Comparison of ENCODE assay signal across 32 cellular contexts in the genomic region with DNA sequence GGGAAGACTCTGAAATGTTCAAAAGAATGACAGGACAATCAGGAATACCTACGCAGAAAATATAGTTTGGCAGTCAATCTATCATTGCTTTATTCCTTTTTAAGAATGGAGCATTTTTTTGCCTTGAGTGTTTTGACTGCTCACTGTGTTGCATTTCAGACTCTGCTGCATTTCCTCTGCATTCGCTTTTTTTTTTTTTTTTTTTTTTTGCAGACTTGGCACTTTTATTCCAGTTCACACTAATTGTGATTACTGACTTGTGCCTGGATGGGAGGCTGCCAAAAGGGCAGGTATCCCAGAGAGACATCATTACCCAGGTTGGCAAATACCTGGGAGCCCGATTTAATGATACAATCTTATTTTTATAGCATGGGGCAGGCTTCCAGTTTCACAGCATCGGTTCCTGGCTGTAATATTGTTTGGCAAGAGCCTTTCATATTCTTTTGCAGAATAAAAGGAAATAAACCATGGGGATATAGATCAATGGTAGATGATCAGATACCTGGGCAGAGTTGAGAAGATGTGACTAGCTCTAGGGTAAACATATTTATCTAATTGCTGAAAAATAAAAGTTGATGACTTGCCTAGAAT.
"Had no signal": no experiment of that assay in that cellular context is flagged by ENCODE, and none has a peak within 500 bp of the region (broad histone marks: within the 10 kb centered on the region; RNA-seq: fewer than 3 reads in every experiment).

No MANE protein-coding gene starts in this region.

- DNase-seq: activated B cell treated with CpG ODN at 0.5 μM for 24 hours; activated CD4-positive, alpha-beta T cell treated with anti-CD3 and anti-CD28 coated beads for 48 hours; activated CD4-positive, alpha-beta T cell treated with anti-CD3 and anti-CD28 coated beads, Interleukin-2, amount 50 U/mL, for 1 hour; activated CD4-positive, alpha-beta T cell treated with anti-CD3 and anti-CD28 coated beads, Interleukin-2, amount 50 U/mL, for 48 hours; activated CD8-positive, alpha-beta memory T cell treated with anti-CD3 and anti-CD28 coated beads, Interleukin-2, amount 10 ng/mL, durations not matched to agents 7 days and 5 days; activated CD8-positive, alpha-beta memory T cell treated with anti-CD3 and anti-CD28 coated beads, Interleukin-2, amount 50 U/mL, for 4 hours; activated CD8-positive, alpha-beta T cell treated with anti-CD3 and anti-CD28 coated beads for 36 hours; activated effector memory CD4-positive, alpha-beta T cell treated with anti-CD3 and anti-CD28 coated beads, Interleukin-2, amount 50 U/mL, for 16 hours; activated naive CD4-positive, alpha-beta T cell treated with anti-CD3 and anti-CD28 coated beads for 36 hours; activated naive CD8-positive, alpha-beta T cell treated with anti-CD3 and anti-CD28 coated beads for 36 hours; activated naive CD8-positive, alpha-beta T cell treated with anti-CD3 and anti-CD28 coated beads, Interleukin-2, amount 50 U/mL, for 24 hours; activated T-cell treated with anti-CD3 and anti-CD28 coated beads, Interleukin-2, amount 50 U/mL, for 1 hour; activated T-cell treated with anti-CD3 and anti-CD28 coated beads, Interleukin-2, amount 50 U/mL, for 48 hours; adrenal gland; amygdala; aorta; caudate nucleus; cortex of kidney; dermis blood vessel endothelial cell; effector CD4-positive, alpha-beta T cell; effector memory CD8-positive, alpha-beta T cell; erythroblast; foreskin keratinocyte; gastrocnemius medialis; glutamatergic neuron; heart left ventricle; T-helper 9 cell; WERI-Rb-1 had no signal

- ATAC-seq: activated CD4-positive, CD25-positive, alpha-beta regulatory T cell treated with anti-CD3 and anti-CD28 coated beads, Interleukin-2, amount 50 U/mL, for 24 hours; activated CD8-positive, alpha-beta memory T cell treated with anti-CD3 and anti-CD28 coated beads, Interleukin-2, amount 10 ng/mL, durations not matched to agents 7 days and 5 days; activated CD8-positive, alpha-beta T cell treated with anti-CD3 and anti-CD28 coated beads for 36 hours; activated naive CD8-positive, alpha-beta T cell treated with anti-CD3 and anti-CD28 coated beads, Interleukin-2, amount 50 U/mL, for 24 hours; body of pancreas; effector memory CD8-positive, alpha-beta T cell; foreskin keratinocyte; gastrocnemius medialis; heart left ventricle had no signal

- H3K27me3 ChIP-seq: adrenal gland, body of pancreas, esophagus muscularis mucosa, foreskin keratinocyte, gastrocnemius medialis, heart left ventricle had no signal

- FAIRE-seq: colon had no signal

- H3K9me3 ChIP-seq: adrenal gland, body of pancreas, esophagus muscularis mucosa, gastrocnemius medialis, heart left ventricle had no signal

- H3K36me3 ChIP-seq: adrenal gland, esophagus muscularis mucosa, gastrocnemius medialis, heart left ventricle, WERI-Rb-1 had no signal

- H3K4me1 ChIP-seq: adrenal gland, body of pancreas, esophagus muscularis mucosa, foreskin keratinocyte, gastrocnemius medialis, heart left ventricle had no signal

- H3K4me3 ChIP-seq: adrenal gland, body of pancreas, esophagus muscularis mucosa, gastrocnemius medialis, heart left ventricle had no signal

- H3K27ac ChIP-seq: adrenal gland, body of pancreas, esophagus muscularis mucosa, foreskin keratinocyte, gastrocnemius medialis, heart left ventricle, WERI-Rb-1 had no signal
